ENCODE assay signal across 8 cellular contexts in genomic region chr7:6008668-6009611, GRCh38. TPM values are rescaled to one million over a fixed set of nuclear protein-coding genes. Genes with fewer than 3 reads are reported as not detected.
DNase-seq lines count a peak whose midpoint lies in the region; ATAC-seq and TF ChIP-seq lines count a peak whose summit lies in the region.

TSS of gene AIMP2 (plus strand) at chr7:6009272. CDS start at chr7:6009364, 92 bp downstream.
TSS of gene PMS2 (minus strand) at chr7:6009049. CDS start at chr7:6009019, 30 bp downstream.

- no peaks in the 10 kb centered on the region for H3K9me3 Mint-ChIP-seq in T-helper 1 cell treated with Interleukin-12 subunit alpha and Interleukin-12 subunit beta and Interleukin-4 antibody, amounts not matched to agents 30 μg/mL and 1 μg/mL, for 36 hours
- no peaks in the 10 kb centered on the region for H3K9me3 Mint-ChIP-seq in progenitor cell of endocrine pancreas (ENCODE audit: low read depth)

- in situ Hi-C loops in GM13977 (cut with MboI; ENCODE audit: low pct_unique_long_range_greater_than_20kb, low sequenced_read_pairs, unreplicated experiment): loop anchor here (10.0 to 25.0 kb wide), 2 partner anchors 147 to 316 kb away; no protein-coding TSS in a partner anchor

- ATAC-seq in HG02884 (IDR thresholded peaks at IDR 0.05; ENCODE audit: unreplicated experiment) (peak; percentile 84), left cardiac atrium (peak; percentile 98 to 99)

- H3K4me3 Mint-ChIP-seq in T-helper 1 cell treated with Interleukin-12 subunit alpha and Interleukin-12 subunit beta and Interleukin-4 antibody, amounts not matched to agents 30 μg/mL and 1 μg/mL, for 36 hours: peak within 1 kb of the TSS; percentile 94
- H3K4me3 Mint-ChIP-seq in progenitor cell of endocrine pancreas (ENCODE audit: low read depth): peak within 1 kb of the TSS; percentile 82

- intact Hi-C loops in left cardiac atrium (cut with DNase I): no loop called here

- H3K27me3 Mint-ChIP-seq in T-helper 1 cell treated with Interleukin-12 subunit alpha and Interleukin-12 subunit beta and Interleukin-4 antibody, amounts not matched to agents 30 μg/mL and 1 μg/mL, for 36 hours (ENCODE audit: low read depth): no peaks in the 10 kb centered on the region
- no peaks in the 10 kb centered on the region for H3K27me3 Mint-ChIP-seq in progenitor cell of endocrine pancreas

- peaks cover 25% of the 10 kb centered on the region for H3K4me1 Mint-ChIP-seq in T-helper 1 cell treated with Interleukin-12 subunit alpha and Interleukin-12 subunit beta and Interleukin-4 antibody, amounts not matched to agents 30 μg/mL and 1 μg/mL, for 36 hours (ENCODE audit: low read depth)
- H3K4me1 Mint-ChIP-seq in progenitor cell of endocrine pancreas (ENCODE audit: low read depth): peaks cover 15% of the 10 kb centered on the region

- H3K27ac Mint-ChIP-seq in T-helper 1 cell treated with Interleukin-12 subunit alpha and Interleukin-12 subunit beta and Interleukin-4 antibody, amounts not matched to agents 30 μg/mL and 1 μg/mL, for 36 hours: peak within 1 kb of the TSS; percentile 94
- H3K27ac Mint-ChIP-seq in progenitor cell of endocrine pancreas: peak within 1 kb of the TSS; percentile 97

- peak; percentile 39 for TF ChIP-seq CTCF in GM13977 (IDR thresholded peaks at IDR 0.05; ENCODE audit: extremely low read depth, insufficient read depth, missing control alignments)
- TF ChIP-seq CTCF in progenitor cell of endocrine pancreas (IDR thresholded peaks at IDR 0.05; ENCODE audit: unreplicated experiment): peak; percentile 16

- H3K36me3 Mint-ChIP-seq in T-helper 1 cell treated with Interleukin-12 subunit alpha and Interleukin-12 subunit beta and Interleukin-4 antibody, amounts not matched to agents 30 μg/mL and 1 μg/mL, for 36 hours (ENCODE audit: low read depth): peaks cover 4% of the 10 kb centered on the region
- peaks cover 1% of the 10 kb centered on the region for H3K36me3 Mint-ChIP-seq in progenitor cell of endocrine pancreas (ENCODE audit: insufficient read depth)

- DNase-seq in GM13977 (ENCODE audit: low spot score) (peak; percentile 94), NCI-H1694 (lab: John Stamatoyannopoulos, UW) (peak; percentile 97), amniotic stem cell (lab: John Stamatoyannopoulos, UW) (peak; percentile 96), left cardiac atrium (peak; percentile 99), progenitor cell of endocrine pancreas (ENCODE audit: low spot score, unreplicated experiment) (peak; percentile 95), ureter (ENCODE audit: low spot score) (peak; percentile 99)

RNA-seq across cellular contexts. Expression of gene AIMP2, which starts in this region (rescaled TPM):
- total RNA-seq in left cardiac atrium (10 to 100 TPM; 31.5 to 40.9 TPM), progenitor cell of endocrine pancreas (30.1 and 33.4 TPM in 2 replicates), ureter (36.7 TPM)

RNA-seq across cellular contexts. Expression of gene PMS2, which starts in this region (rescaled TPM):
- total RNA-seq in left cardiac atrium (1 to 10 TPM; 6.2 to 7.2 TPM), progenitor cell of endocrine pancreas (19.7 and 23.9 TPM in 2 replicates), ureter (16.4 TPM)

Comparison
In these comparisons a context has a peak if more than half of its experiments do, and no peak if none do; other contexts are left out.
1. Peak in every context shown above with its lines: DNase-seq and ATAC-seq.